15 cellular contexts compared by ENCODE assay signal in the genomic region with DNA sequence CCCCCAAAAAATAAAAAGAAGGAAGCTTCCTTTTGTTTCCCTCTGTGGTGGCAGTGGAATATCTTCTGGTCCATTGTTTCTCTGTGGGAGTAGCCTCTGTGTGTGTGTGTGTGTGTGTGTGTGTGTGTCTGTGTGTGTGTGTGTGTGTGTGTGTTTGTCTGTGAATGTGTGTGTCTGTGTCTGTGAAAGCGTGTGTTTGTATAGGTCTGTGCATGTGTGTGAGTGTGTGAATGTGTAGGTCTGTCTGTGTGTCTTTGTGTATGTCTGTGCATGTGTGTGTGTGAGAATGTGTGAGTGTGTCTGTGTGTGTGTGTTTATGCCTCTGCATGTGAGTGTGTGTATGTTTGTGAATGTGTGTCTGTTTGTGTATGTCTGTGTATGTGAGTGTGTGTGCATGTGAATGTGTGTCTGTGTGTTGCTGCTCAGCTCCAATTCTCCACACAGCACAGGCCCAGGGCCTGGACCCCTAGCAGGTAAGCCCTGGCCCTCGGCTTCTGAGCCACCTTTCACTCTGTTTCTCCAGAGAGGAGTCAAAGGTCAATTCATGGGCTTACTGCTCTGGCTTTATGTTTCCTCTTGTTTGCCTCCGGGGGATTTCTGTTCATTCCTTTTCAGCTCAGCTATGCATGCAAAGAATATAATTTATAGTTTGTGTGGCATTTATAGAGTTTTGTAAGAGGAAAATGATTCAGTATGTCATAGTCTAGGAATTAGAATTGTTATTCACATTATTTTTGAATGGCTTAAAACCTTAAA.
A peak's percentile ranks its signal among the peaks of the same experiment; 100 is the strongest.
DNase-seq lines count a peak whose midpoint lies in the region; ATAC-seq, FAIRE-seq and TF ChIP-seq lines count a peak whose summit lies in the region.
"Had no signal": no experiment of that assay in that cellular context is flagged by ENCODE, and none has a peak within 500 bp of the region (broad histone marks: within the 10 kb centered on the region; RNA-seq: fewer than 3 reads in every experiment).

No MANE protein-coding gene starts in this region.

- peaks cover 3% of the 10 kb centered on the region; the same call in 2 of the 3 replicates for H3K9me3 ChIP-seq in A549
- no peaks in the 10 kb centered on the region for H3K9me3 ChIP-seq in adipocyte (ENCODE audit: control insufficient read depth, low read length)
- no peaks in the 10 kb centered on the region for H3K9me3 ChIP-seq in esophagus muscularis mucosa
- H3K9me3 ChIP-seq: lower lobe of right lung, suprapubic skin had no signal

- WGBS in A549 (ENCODE audit: missing lambda C conversion rate) = 41% methylated on average over 3 of the region's 3 CpGs
- WGBS in esophagus muscularis mucosa = 76% methylated on average over 3 of the region's 3 CpGs

- H3K4me2 ChIP-seq in A549 = peak overlapping the region; percentile 42

- TF ChIP-seq CTCF in A549 (IDR thresholded peaks at IDR 0.05) (no peak), esophagus muscularis mucosa (IDR thresholded peaks at IDR 0.05) (no peak)

- H3K27ac ChIP-seq in A549 (peak overlapping the region; percentile 61 to 84), esophagus muscularis mucosa (replicated peaks in 1 of 4) (no peak overlapping the region)
- H3K27ac ChIP-seq: lower lobe of right lung, suprapubic skin, WERI-Rb-1 had no signal

- peak in 1 of 2 experiments; percentile 31; a peak in 1 of 5 replicates for TF ChIP-seq EP300 in A549 (IDR thresholded peaks at IDR 0.05)
- TF ChIP-seq EP300 in esophagus muscularis mucosa (IDR thresholded peaks at IDR 0.05) = no peak

- no peak for FAIRE-seq in A549 (lab: Jason Lieb, UNC)

- H3K9ac ChIP-seq in adipocyte (ENCODE audit: low read length) = no peak overlapping the region

- H3K4me1 ChIP-seq in A549 (peaks cover 34% of the 10 kb centered on the region), adipocyte (ENCODE audit: control insufficient read depth, insufficient read depth, low read length) (no peaks in the 10 kb centered on the region), esophagus muscularis mucosa (no peaks in the 10 kb centered on the region)
- H3K4me1 ChIP-seq: lower lobe of right lung, suprapubic skin had no signal

- intact Hi-C loops in esophagus muscularis mucosa (cut with DNase I) = no loop called here

- POLR2A ChIA-PET in A549 (lab: Yijun Ruan, JAX) (no interaction called here), HEK293T (lab: Yijun Ruan, JAX) (interaction anchor here (1.4 to 1.7 kb wide), 2 partner anchors 15 to 90 kb away, joined by 4 to 5 read pairs; partner anchors contain the start of gene UCHL1)

- CTCF ChIA-PET in A549 (lab: Yijun Ruan, JAX) (interaction anchor here (0.7 to 1.3 kb wide), 3 partner anchors 13 to 541 kb away, joined by 3 read pairs; no protein-coding TSS in a partner anchor), HEK293T (lab: Yijun Ruan, JAX) (interaction anchor here (0.7 to 1.0 kb wide), 2 partner anchors 87 to 311 kb away, joined by 3 read pairs; no protein-coding TSS in a partner anchor)

- peak in 1 of 2 experiments; percentile 36 for DNase-seq in A549 (ENCODE audit: low read depth in 1 of 2, low spot score in 1 of 2)
- DNase-seq in HEK293T (ENCODE audit: extremely low spot score) = peak; percentile 15
- DNase-seq in adipocyte (ENCODE audit: low read depth) = peak; percentile 74
- peak; percentile 71 for DNase-seq in left kidney (ENCODE audit: low read depth, low spot score)
- DNase-seq in SHP77 treated with DMSO at 0.1 percent for 48 hours (lab: John Stamatoyannopoulos, UW) = no peak
- no peak for DNase-seq in NCI-H2196 treated with DMSO at 0.1 percent for 48 hours (lab: John Stamatoyannopoulos, UW; ENCODE audit: unreplicated experiment)
- no peak for DNase-seq in esophagus muscularis mucosa (ENCODE audit: extremely low spot score)
- DNase-seq: activated effector memory CD4-positive, alpha-beta T cell treated with Interleukin-2 at 50 U/mL for 16 hours; lower lobe of right lung; natural killer cell; NCI-H1105; stimulated activated CD4-positive, alpha-beta T cell treated with anti-CD3 and anti-CD28 coated beads, Interleukin-1b, Interleukin-23, amount 100 ng/mL, for 48 hours; WERI-Rb-1 had no signal

- no peak for TF ChIP-seq POLR2A in A549 (IDR thresholded peaks at IDR 0.05; ENCODE audit: low read length)
- no peak for TF ChIP-seq POLR2A in esophagus muscularis mucosa (IDR thresholded peaks at IDR 0.05; ENCODE audit: low read depth)

- TF ChIP-seq RAD21 in A549 (conservative IDR thresholded peaks at IDR 0.05 in 1 of 2, IDR thresholded peaks at IDR 0.05 in 1 of 2) = no peak

- ATAC-seq in A549 (peak in 1 of 2 experiments; percentile 66; a peak in 3 of 6 replicates), HG03139 (IDR thresholded peaks at IDR 0.05; ENCODE audit: unreplicated experiment) (no peak)
- ATAC-seq: lower lobe of right lung, natural killer cell had no signal

- H3K4me3 ChIP-seq in A549 (no peak overlapping the region), adipocyte (ENCODE audit: low read length) (no peak overlapping the region), esophagus muscularis mucosa (no peak overlapping the region)
- H3K4me3 ChIP-seq: lower lobe of right lung, suprapubic skin had no signal

- H3K27me3 ChIP-seq in adipocyte (replicated peaks; ENCODE audit: control insufficient read depth, insufficient read depth, low read length) = no peaks in the 10 kb centered on the region
- H3K27me3 ChIP-seq in esophagus muscularis mucosa = no peaks in the 10 kb centered on the region
- H3K27me3 ChIP-seq: suprapubic skin had no signal

- H3K36me3 ChIP-seq in adipocyte (ENCODE audit: control insufficient read depth, insufficient read depth, low read length, severe bottlenecking) (no peaks in the 10 kb centered on the region), esophagus muscularis mucosa (no peaks in the 10 kb centered on the region)
- H3K36me3 ChIP-seq: lower lobe of right lung, suprapubic skin, WERI-Rb-1 had no signal

TF ChIP-seq in A549, 52 proteins besides CTCF, POLR2A, EP300 and RAD21:
- TF ChIP-seq GATA3 (IDR thresholded peaks at IDR 0.05; ENCODE audit: borderline replicate concordance) = peak; percentile 53; the same call in 1 of the 2 replicates
- no peak for TF ChIP-seq MYC (IDR thresholded peaks at IDR 0.05; ENCODE audit: borderline replicate concordance, low read length)
- peak in 1 of 2 experiments; percentile 16; a peak in 1 of 4 replicates for TF ChIP-seq CEBPB (IDR thresholded peaks at IDR 0.05)
- TF ChIP-seq JUNB (IDR thresholded peaks at IDR 0.05) = 0 out of 2 replicates have a peak, but pooled peaks have one; percentile 17
TF ChIP-seq in A549: peak in this region for 3.

TF ChIP-seq in HEK293T, 16 proteins besides CTCF, POLR2A, EP300 and RAD21:
- TF ChIP-seq NFRKB (IDR thresholded peaks at IDR 0.05) = no peak
- TF ChIP-seq, protein P1, sequence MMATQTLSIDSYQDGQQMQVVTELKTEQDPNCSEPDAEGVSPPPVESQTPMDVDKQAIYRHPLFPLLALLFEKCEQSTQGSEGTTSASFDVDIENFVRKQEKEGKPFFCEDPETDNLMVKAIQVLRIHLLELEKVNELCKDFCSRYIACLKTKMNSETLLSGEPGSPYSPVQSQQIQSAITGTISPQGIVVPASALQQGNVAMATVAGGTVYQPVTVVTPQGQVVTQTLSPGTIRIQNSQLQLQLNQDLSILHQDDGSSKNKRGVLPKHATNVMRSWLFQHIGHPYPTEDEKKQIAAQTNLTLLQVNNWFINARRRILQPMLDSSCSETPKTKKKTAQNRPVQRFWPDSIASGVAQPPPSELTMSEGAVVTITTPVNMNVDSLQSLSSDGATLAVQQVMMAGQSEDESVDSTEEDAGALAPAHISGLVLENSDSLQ (IDR thresholded peaks at IDR 0.05) = peak; percentile 79
TF ChIP-seq in HEK293T: peak in this region for 1.

Comparison
In these comparisons a context has a peak if more than half of its experiments do, and no peak if none do; other contexts are left out.
1. DNase-seq: peak in HEK293T (single experiment), adipocyte (single experiment) and left kidney (single experiment); none in SHP77 treated with DMSO at 0.1 percent for 48 hours (single experiment), NCI-H2196 treated with DMSO at 0.1 percent for 48 hours (single experiment) and esophagus muscularis mucosa (single experiment).
2. H3K27ac ChIP-seq: peak in A549 (2 of 2); none in esophagus muscularis mucosa (0 of 4).